ENCODE assay signal across 19 cellular contexts in the genomic region with DNA sequence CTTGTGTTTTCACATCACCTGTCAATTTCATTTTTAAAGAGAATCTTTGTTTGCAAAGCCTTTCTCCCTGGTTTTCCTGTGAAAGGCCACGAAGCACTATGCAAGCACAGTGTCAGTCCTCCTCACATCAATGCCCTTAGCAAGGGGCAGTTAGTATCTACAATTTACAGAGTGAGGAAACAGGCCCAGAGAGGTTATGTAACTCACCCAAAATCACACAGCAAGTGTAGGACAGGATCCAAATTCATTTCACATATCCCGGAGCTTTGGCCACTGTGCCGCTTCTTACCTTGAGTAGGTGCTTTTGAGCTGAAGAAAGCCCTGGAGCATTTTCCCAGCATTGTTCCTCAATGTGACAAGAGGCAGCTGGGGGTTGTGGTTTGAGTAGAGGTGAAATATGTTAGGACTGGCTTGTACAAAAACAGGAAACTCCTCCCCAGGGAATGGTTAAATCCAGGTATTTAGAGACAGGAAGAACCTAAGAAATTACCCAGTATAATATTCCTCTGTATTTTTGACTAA.
DNase-seq lines count a peak whose midpoint lies in the region; ATAC-seq, FAIRE-seq and TF ChIP-seq lines count a peak whose summit lies in the region.
"Had no signal": no experiment of that assay in that cellular context is flagged by ENCODE, and none has a peak within 500 bp of the region (broad histone marks: within the 10 kb centered on the region; RNA-seq: fewer than 3 reads in every experiment).

No MANE protein-coding gene starts in this region.

- H3K4me2 ChIP-seq in KMS-11: no peak overlapping the region
- H3K4me2 ChIP-seq in H1 (ENCODE audit: insufficient read depth in 1 of 2, low read depth in 2 of 2, low read length in 2 of 2): no peak overlapping the region
- no peak overlapping the region for H3K4me2 ChIP-seq in trophoblast cell (ENCODE audit: low read length)
- H3K4me2 ChIP-seq: PC-9 had no signal

- DNase-seq in MCF 10A (ENCODE audit: unreplicated experiment) (peak; percentile 27), H1 (ENCODE audit: low read depth in 1 of 2, low spot score in 2 of 2) (no peak), trophoblast cell (no peak), T-helper 1 cell (no peak), chondrocyte (ENCODE audit: low spot score) (no peak), upper lobe of right lung (no peak)
- DNase-seq: NCI-H1417 treated with DMSO at 0.1 percent for 48 hours, NCI-H446 treated with DMSO at 0.1 percent for 48 hours, SHP77 treated with DMSO at 0.1 percent for 48 hours had no signal

- POLR2A ChIA-PET in MCF 10A (lab: Yijun Ruan, JAX) (no interaction called here), H1 (lab: Charles Lee; ENCODE audit: partially characterized antibody) (no interaction called here)

- TF ChIP-seq CTCF in KMS-11 (conservative IDR thresholded peaks at IDR 0.05; ENCODE audit: low read depth, low read length): no peak
- TF ChIP-seq CTCF in MCF 10A (IDR thresholded peaks at IDR 0.05; ENCODE audit: unreplicated experiment): no peak
- no peak for TF ChIP-seq CTCF in H1 (IDR thresholded peaks at IDR 0.05; ENCODE audit: control extremely low read depth in 1 of 3, insufficient read depth in 1 of 3, low read depth in 1 of 3, low read length in 3 of 3)
- TF ChIP-seq CTCF in chondrocyte (IDR thresholded peaks at IDR 0.05): no peak
- TF ChIP-seq CTCF in upper lobe of right lung (IDR thresholded peaks at IDR 0.05): no peak

- TF ChIP-seq POLR2A in H1 (IDR thresholded peaks at IDR 0.05; ENCODE audit: control extremely low read depth in 1 of 2, low read depth in 2 of 2, low read length in 2 of 2): no peak

- BruUV-seq in MCF 10A (replicated peaks; lab: Mats Ljungman, UMichigan): no TSS peak

- no peaks in the 10 kb centered on the region for H3K27me3 ChIP-seq in KMS-11 (ENCODE audit: insufficient read depth, low read depth)
- H3K27me3 ChIP-seq in H1 (replicated peaks in 1 of 4; ENCODE audit: control insufficient read depth in 3 of 4, extremely low read depth in 1 of 4, insufficient read depth in 3 of 4, low read length in 3 of 4): peaks cover 0 to 7% (median 2%) of the 10 kb centered on the region in 4 experiments; a peak in 1 of 7 replicates
- H3K27me3 ChIP-seq in trophoblast cell (ENCODE audit: insufficient read depth, low read length): no peaks in the 10 kb centered on the region
- H3K27me3 ChIP-seq in upper lobe of right lung: no peaks in the 10 kb centered on the region
- H3K27me3 ChIP-seq: MG63 had no signal

- peak overlapping the region; percentile 53; the same call in 1 of the 2 replicates for H2BK12ac ChIP-seq in H1 (ENCODE audit: low read depth, low read length)
- H2BK12ac ChIP-seq in trophoblast cell (ENCODE audit: low read length): peak overlapping the region; percentile 74

- H3K4ac ChIP-seq in H1 (replicated peaks; ENCODE audit: insufficient read length, low read depth, low read length): no peak overlapping the region
- H3K4ac ChIP-seq in trophoblast cell (ENCODE audit: low read depth, low read length): no peak overlapping the region

- peak overlapping the region; percentile 32; the same call in 1 of the 2 replicates for H2AFZ ChIP-seq in KMS-11 (ENCODE audit: low read depth)
- no peak overlapping the region for H2AFZ ChIP-seq in H1 (ENCODE audit: low read length)
- H2AFZ ChIP-seq in trophoblast cell (ENCODE audit: insufficient read depth, low read length, poor library complexity): no peak overlapping the region
- H2AFZ ChIP-seq: PC-9 had no signal

- no peaks in the 10 kb centered on the region for H3K4me1 ChIP-seq in KMS-11 (ENCODE audit: low read depth, poor library complexity, severe bottlenecking)
- no peaks in the 10 kb centered on the region for H3K4me1 ChIP-seq in H1 (replicated peaks in 1 of 4; ENCODE audit: control insufficient read depth in 3 of 4, insufficient read depth in 4 of 4, low read length in 3 of 4)
- peaks cover 3 to 6% of the 10 kb centered on the region in 2 experiments for H3K4me1 ChIP-seq in trophoblast cell (ENCODE audit: control insufficient read depth in 1 of 2, insufficient read depth in 2 of 2, low read length in 2 of 2)
- no peaks in the 10 kb centered on the region for H3K4me1 ChIP-seq in upper lobe of right lung
- H3K4me1 ChIP-seq: A549 had no signal

- no peaks in the 10 kb centered on the region for H3K9me3 ChIP-seq in H1 (ENCODE audit: insufficient read depth in 2 of 2, low read depth in 1 of 2, low read length in 1 of 2)
- H3K9me3 ChIP-seq in trophoblast cell (ENCODE audit: insufficient read depth, low read depth, low read length): no peaks in the 10 kb centered on the region
- H3K9me3 ChIP-seq in upper lobe of right lung: no peaks in the 10 kb centered on the region
- H3K9me3 ChIP-seq: A549, MG63 had no signal

- no peak for TF ChIP-seq RAD21 in H1 (IDR thresholded peaks at IDR 0.05 in 1 of 2, conservative IDR thresholded peaks at IDR 0.05 in 1 of 2; ENCODE audit: low read depth in 2 of 2, low read length in 2 of 2)

- H3K23ac ChIP-seq in H1 (ENCODE audit: insufficient read length): no peak overlapping the region
- no peak overlapping the region for H3K23ac ChIP-seq in trophoblast cell (ENCODE audit: low read length)

- no peak overlapping the region for H4K8ac ChIP-seq in H1 (ENCODE audit: extremely low read depth, insufficient read depth, low read length)
- no peak overlapping the region for H4K8ac ChIP-seq in trophoblast cell (ENCODE audit: low read depth, low read length)

- 0 out of 2 replicates have a peak overlapping the region, but pooled peaks have one; percentile 76 for H2BK15ac ChIP-seq in H1 (ENCODE audit: low read length)

- H3K4me3 ChIP-seq in KMS-11 (IDR thresholded peaks at IDR 0.05; ENCODE audit: insufficient read depth, low read depth, low read length) (no peak overlapping the region), H1 (ENCODE audit: extremely low read depth in 1 of 4, insufficient read depth in 2 of 4, low read depth in 3 of 4, low read length in 4 of 4) (no peak overlapping the region), trophoblast cell (ENCODE audit: low read depth, low read length) (no peak overlapping the region), upper lobe of right lung (no peak overlapping the region)
- H3K4me3 ChIP-seq: A549, MG63, PC-9, SK-N-MC had no signal

- no peak for ATAC-seq in HG02973 (IDR thresholded peaks at IDR 0.05; ENCODE audit: unreplicated experiment)
- ATAC-seq in upper lobe of right lung: no peak

- H3K14ac ChIP-seq in H1 (ENCODE audit: insufficient read length) (no peak overlapping the region), trophoblast cell (ENCODE audit: low read length) (no peak overlapping the region)

- H3K27me3 Mint-ChIP-seq in MCF 10A (ENCODE audit: insufficient read depth, unreplicated experiment): no peaks in the 10 kb centered on the region
- no peaks in the 10 kb centered on the region for H3K27me3 Mint-ChIP-seq in chondrocyte (ENCODE audit: low read depth)

- H3K9ac ChIP-seq in KMS-11 (no peak overlapping the region), H1 (replicated peaks in 1 of 4; ENCODE audit: extremely low read depth in 1 of 4, low read depth in 3 of 4, low read length in 3 of 4) (no peak overlapping the region), trophoblast cell (ENCODE audit: low read length) (no peak overlapping the region)

- no peak for FAIRE-seq in H1 (lab: Jason Lieb, UNC)

- no peak overlapping the region for H2AK5ac ChIP-seq in H1 (ENCODE audit: low read depth, low read length)
- no peak overlapping the region for H2AK5ac ChIP-seq in trophoblast cell (ENCODE audit: low read length)

- H4K5ac ChIP-seq in H1 (ENCODE audit: insufficient read length, low read depth, low read length): no peak overlapping the region

- H3K79me1 ChIP-seq in H1 (ENCODE audit: low read depth, low read length) (no peaks in the 10 kb centered on the region), trophoblast cell (ENCODE audit: low read length) (peaks cover 3% of the 10 kb centered on the region)

- no peaks in the 10 kb centered on the region for H3K23me2 ChIP-seq in H1 (ENCODE audit: low read depth, low read length)

- H3K36me3 Mint-ChIP-seq in MCF 10A (ENCODE audit: insufficient read depth, unreplicated experiment) (no peaks in the 10 kb centered on the region), chondrocyte (ENCODE audit: low read depth) (peaks cover 5% of the 10 kb centered on the region)
- H3K36me3 Mint-ChIP-seq: CD14-positive monocyte had no signal

- H3K36me3 ChIP-seq in KMS-11 (ENCODE audit: insufficient read depth) (no peaks in the 10 kb centered on the region), H1 (ENCODE audit: control insufficient read depth in 2 of 4, insufficient read depth in 4 of 4, low read length in 3 of 4) (no peaks in the 10 kb centered on the region), trophoblast cell (ENCODE audit: control insufficient read depth in 1 of 2, insufficient read depth in 2 of 2, low read length in 2 of 2) (no peaks in the 10 kb centered on the region), upper lobe of right lung (no peaks in the 10 kb centered on the region)
- H3K36me3 ChIP-seq: MG63 had no signal

- H3K4me1 Mint-ChIP-seq in MCF 10A (ENCODE audit: insufficient read depth, unreplicated experiment) (peaks cover 7% of the 10 kb centered on the region), chondrocyte (ENCODE audit: low read depth) (peaks cover 46% of the 10 kb centered on the region)
- H3K4me1 Mint-ChIP-seq: B cell had no signal

- 94% methylated on average over 3 of the region's 3 CpGs; no CpG with 5 or more reads in 1 of the 2 experiments for WGBS in H1 (ENCODE audit: extremely low coverage in 1 of 2, insufficient coverage in 1 of 2, insufficient read length in 1 of 2, insufficient replicate concordance in 2 of 2, low coverage in 1 of 2, low lambda C conversion rate in 2 of 2, missing lambda C conversion rate in 1 of 2), 2 experiments
- no CpG with 5 or more reads among the region's 3 CpGs for WGBS in trophoblast cell (ENCODE audit: extremely low coverage, insufficient coverage, insufficient read length)

- H3K79me2 ChIP-seq in KMS-11 (ENCODE audit: insufficient read depth, low read depth): no peaks in the 10 kb centered on the region
- H3K79me2 ChIP-seq in H1 (ENCODE audit: control insufficient read depth in 1 of 2, insufficient read depth in 2 of 2, low read length in 2 of 2): no peaks in the 10 kb centered on the region
- no peaks in the 10 kb centered on the region for H3K79me2 ChIP-seq in trophoblast cell (ENCODE audit: control insufficient read depth, insufficient read depth, low read length, poor library complexity)

- H3K9me3 Mint-ChIP-seq in MCF 10A (ENCODE audit: unreplicated experiment) (no peaks in the 10 kb centered on the region), chondrocyte (ENCODE audit: low read depth) (peaks cover 4% of the 10 kb centered on the region)

- H3K4me3 Mint-ChIP-seq in MCF 10A (ENCODE audit: unreplicated experiment) (no peak overlapping the region), chondrocyte (ENCODE audit: unreplicated experiment) (no peak overlapping the region)
- H3K4me3 Mint-ChIP-seq: B cell, CD14-positive monocyte, H9 had no signal

- no peak overlapping the region for H2BK5ac ChIP-seq in H1 (ENCODE audit: low read depth, low read length)
- no peak overlapping the region for H2BK5ac ChIP-seq in trophoblast cell (ENCODE audit: low read depth, low read length, poor library complexity)

- no peak overlapping the region for H3K56ac ChIP-seq in H1 (replicated peaks; ENCODE audit: insufficient read length, low read depth, low read length)

- H4K12ac ChIP-seq in trophoblast cell (ENCODE audit: low read depth, low read length): no peak overlapping the region

- no peak for TF ChIP-seq EP300 in H1 (IDR thresholded peaks at IDR 0.05; ENCODE audit: borderline replicate concordance in 1 of 2, low read depth in 2 of 2, low read length in 2 of 2)

- H2BK120ac ChIP-seq in H1 (replicated peaks; ENCODE audit: low read depth, low read length) (no peak overlapping the region), trophoblast cell (ENCODE audit: insufficient read depth, low read length, poor library complexity) (no peak overlapping the region)

- H4K20me1 ChIP-seq in KMS-11 (ENCODE audit: insufficient read depth) (no peaks in the 10 kb centered on the region), H1 (replicated peaks in 1 of 2; ENCODE audit: control insufficient read depth in 1 of 2, insufficient read depth in 2 of 2, low read length in 2 of 2) (no peaks in the 10 kb centered on the region)

- CTCF ChIA-PET in MCF 10A (lab: Yijun Ruan, JAX): interaction anchor here (0.5 to 4.7 kb wide), 7 partner anchors 37 to 724 kb away, joined by 3 to 36 read pairs (median 3); no protein-coding TSS in a partner anchor
- CTCF ChIA-PET in H1 (lab: Charles Lee; ENCODE audit: partially characterized antibody): interaction anchor here (0.6 to 4.3 kb wide), 4 partner anchors 14 to 294 kb away, joined by 3 to 29 read pairs (median 4); no protein-coding TSS in a partner anchor

- H2BK20ac ChIP-seq in H1 (ENCODE audit: low read length): peak overlapping the region; percentile 82

- H3K18ac ChIP-seq in H1 (ENCODE audit: extremely low read depth, low read length) (0 out of 2 replicates have a peak overlapping the region, but pooled peaks have one; percentile 1), trophoblast cell (ENCODE audit: low read length) (no peak overlapping the region)

- H3K27ac ChIP-seq in KMS-11 (no peak overlapping the region), H1 (ENCODE audit: low read depth, low read length) (no peak overlapping the region), trophoblast cell (ENCODE audit: low read depth, low read length) (no peak overlapping the region), upper lobe of right lung (no peak overlapping the region)
- H3K27ac ChIP-seq: PC-9, RWPE1, SK-N-MC had no signal

- H3K27ac Mint-ChIP-seq in MCF 10A (ENCODE audit: low read depth, unreplicated experiment) (no peak overlapping the region), chondrocyte (ENCODE audit: unreplicated experiment) (no peak overlapping the region)
- H3K27ac Mint-ChIP-seq: B cell, H9 had no signal

- H4K91ac ChIP-seq in H1 (replicated peaks; ENCODE audit: insufficient read length, low read length): no peak overlapping the region
- peak overlapping the region; percentile 91 for H4K91ac ChIP-seq in trophoblast cell (ENCODE audit: low read depth, low read length)

- intact Hi-C loops in MCF 10A (cut with micrococcal nuclease): loop anchor here (5.0 to 10.0 kb wide), 4 partner anchors 171 to 821 kb away; no protein-coding TSS in a partner anchor
- intact Hi-C loops in upper lobe of right lung (cut with DNase I): loop anchor here (10.0 kb wide), 1 partner anchor 269 kb away; no protein-coding TSS in a partner anchor
